In the genomic region with DNA sequence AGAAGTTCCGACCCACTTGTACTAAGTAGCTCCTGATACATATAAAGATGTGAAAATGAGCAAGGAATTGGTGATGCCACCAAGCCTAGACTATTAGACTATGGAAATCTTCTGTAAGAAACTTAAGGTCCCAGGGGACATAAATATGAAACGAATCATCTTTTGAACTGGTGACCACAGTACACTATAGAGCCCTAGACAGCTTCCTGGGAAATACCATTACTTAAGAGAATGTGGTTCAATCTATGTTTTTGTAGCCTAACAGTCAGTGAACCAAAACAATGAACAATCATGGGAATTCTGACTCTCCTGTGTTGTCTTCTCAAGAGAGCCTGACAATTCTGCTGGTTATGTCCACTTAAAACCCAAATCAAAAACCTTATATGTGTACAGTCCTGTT, we compare ENCODE assay signal across 16 cellular contexts.
DNase-seq lines count a peak whose midpoint lies in the region; ATAC-seq and TF ChIP-seq lines count a peak whose summit lies in the region.
"Had no signal": no experiment of that assay in that cellular context is flagged by ENCODE, and none has a peak within 500 bp of the region (broad histone marks: within the 10 kb centered on the region; RNA-seq: fewer than 3 reads in every experiment).

No MANE protein-coding gene starts in this region.

- H3K27ac ChIP-seq in IMR-90 (ENCODE audit: insufficient read depth, low read length) (no peak overlapping the region), brain microvascular endothelial cell (peak overlapping the region; percentile 75), muscle layer of duodenum (ENCODE audit: low read length) (peak overlapping the region; percentile 29)
- H3K27ac ChIP-seq: prostate gland had no signal

- no peak overlapping the region for H3K4me3 ChIP-seq in IMR-90 (ENCODE audit: insufficient read depth, low read depth, low read length)
- H3K4me3 ChIP-seq in brain microvascular endothelial cell (ENCODE audit: low read depth, low read length): no peak overlapping the region
- no peak overlapping the region for H3K4me3 ChIP-seq in muscle layer of duodenum (ENCODE audit: low read depth in 1 of 2, low read length in 2 of 2)
- H3K4me3 ChIP-seq: prostate gland had no signal

- H3K36me3 Mint-ChIP-seq in activated T-helper 17 cell treated with anti-CD3 and anti-CD28 coated beads, Interleukin-2, amount 50 U/mL, for 72 hours (ENCODE audit: low read depth): peaks cover 7% of the 10 kb centered on the region

- peak overlapping the region; percentile 92 for H2BK120ac ChIP-seq in IMR-90 (ENCODE audit: low read depth, low read length)

- H4K8ac ChIP-seq in IMR-90 (ENCODE audit: low read depth in 2 of 2, low read length in 2 of 2): peak overlapping the region; percentile 68 to 86; a peak in 3 of 4 replicates

- H3K14ac ChIP-seq in IMR-90 (replicated peaks; ENCODE audit: low read depth, low read length): peak overlapping the region; percentile 54

- H3K27me3 Mint-ChIP-seq in activated T-helper 17 cell treated with anti-CD3 and anti-CD28 coated beads, Interleukin-2, amount 50 U/mL, for 72 hours: no peaks in the 10 kb centered on the region

- in situ Hi-C loops in Caki2 (cut with HindIII; ENCODE audit: low pct_unique_long_range_greater_than_20kb, low sequenced_read_pairs): no loop called here
- in situ Hi-C loops in IMR-90 (cut with MboI; ENCODE audit: low sequenced_read_pairs): no loop called here
- in situ Hi-C loops in brain microvascular endothelial cell (cut with HindIII; ENCODE audit: low pct_ligation_motif_present, low sequenced_read_pairs): no loop called here

- H3K4me2 ChIP-seq in IMR-90 (ENCODE audit: low read depth, low read length): no peak overlapping the region

- H2AFZ ChIP-seq in IMR-90 (replicated peaks; ENCODE audit: low read length, poor library complexity): no peak overlapping the region

- WGBS in IMR-90 (ENCODE audit: extremely low coverage in 2 of 2, insufficient read length in 1 of 2), 2 experiments: no CpG with 5 or more reads among the region's 2 CpGs

- H3K9me3 ChIP-seq in IMR-90 (ENCODE audit: control insufficient read depth, insufficient read depth, low read length) (no peaks in the 10 kb centered on the region), muscle layer of duodenum (ENCODE audit: control insufficient read depth in 1 of 2, low read length in 2 of 2) (no peaks in the 10 kb centered on the region)
- H3K9me3 ChIP-seq: prostate gland had no signal

- H3K36me3 ChIP-seq in IMR-90 (ENCODE audit: control insufficient read depth, insufficient read depth, low read length): peaks cover 2% of the 10 kb centered on the region; the same call in 1 of the 2 replicates
- H3K36me3 ChIP-seq in brain microvascular endothelial cell (replicated peaks): peaks cover 3% of the 10 kb centered on the region
- no peaks in the 10 kb centered on the region for H3K36me3 ChIP-seq in muscle layer of duodenum (ENCODE audit: control insufficient read depth in 1 of 2, insufficient read depth in 2 of 2, low read length in 2 of 2)
- H3K36me3 ChIP-seq: prostate gland had no signal

- peaks cover 51 to 89% of the 10 kb centered on the region in 2 experiments for H3K79me1 ChIP-seq in IMR-90 (ENCODE audit: low read depth in 1 of 2, low read length in 2 of 2)

- H2BK20ac ChIP-seq in IMR-90 (ENCODE audit: low read depth, low read length): peak overlapping the region; percentile 85

- 0 out of 2 replicates have a peak overlapping the region, but pooled peaks have one; percentile 76 for H2AK5ac ChIP-seq in IMR-90 (ENCODE audit: low read depth, low read length)

- H3K18ac ChIP-seq in IMR-90 (ENCODE audit: low read depth, low read length): peak overlapping the region; percentile 94

- no peak overlapping the region for H3K27ac Mint-ChIP-seq in activated T-helper 17 cell treated with anti-CD3 and anti-CD28 coated beads, Interleukin-2, amount 50 U/mL, for 72 hours
- H3K27ac Mint-ChIP-seq: activated CD4-positive, alpha-beta T cell treated with anti-CD3 and anti-CD28 coated beads, Interleukin-2, amount 10 ng/mL, durations not matched to agents 24 days and 14 days; activated T-cell treated with anti-CD3 and anti-CD28 coated beads, Interleukin-2, amount 50 U/mL, for 72 hours; endodermal cell had no signal

- CTCF ChIA-PET in IMR-90 (lab: Yijun Ruan, JAX): interaction anchor here (1.0 kb wide), 1 partner anchor 47 kb away, joined by 3 read pairs; no protein-coding TSS in a partner anchor

- H3K4me1 ChIP-seq in IMR-90 (ENCODE audit: control insufficient read depth, insufficient read depth, low read length) (peaks cover 23% of the 10 kb centered on the region), muscle layer of duodenum (ENCODE audit: control insufficient read depth in 1 of 2, insufficient read depth in 2 of 2, low read length in 2 of 2) (peaks cover 4 to 7% of the 10 kb centered on the region in 2 donors)
- H3K4me1 ChIP-seq: prostate gland had no signal

- H3K27me3 ChIP-seq in IMR-90 (ENCODE audit: control insufficient read depth, insufficient read depth, low read length): no peaks in the 10 kb centered on the region
- H3K27me3 ChIP-seq in brain microvascular endothelial cell (replicated peaks): no peaks in the 10 kb centered on the region
- H3K27me3 ChIP-seq in muscle layer of duodenum (ENCODE audit: low read depth, low read length): no peaks in the 10 kb centered on the region

- intact Hi-C loops in IMR-90 (cut with micrococcal nuclease): loop anchor here (1.0 kb wide), 1 partner anchor 10 kb away; no protein-coding TSS in a partner anchor

- H3K4me1 Mint-ChIP-seq in activated T-helper 17 cell treated with anti-CD3 and anti-CD28 coated beads, Interleukin-2, amount 50 U/mL, for 72 hours: no peaks in the 10 kb centered on the region
- H3K4me1 Mint-ChIP-seq: activated CD4-positive, alpha-beta T cell treated with anti-CD3 and anti-CD28 coated beads, Interleukin-2, amount 10 ng/mL, durations not matched to agents 24 days and 14 days had no signal

- DNase-seq in Caki2 (ENCODE audit: low read depth): peak; percentile 37
- DNase-seq in IMR-90: peak; percentile 83
- peak; percentile 79 for DNase-seq in brain microvascular endothelial cell
- DNase-seq: activated CD4-positive, alpha-beta T cell treated with anti-CD3 and anti-CD28 coated beads, Interleukin-2, amount 10 ng/mL, durations not matched to agents 24 days and 14 days; activated T-cell treated with anti-CD3 and anti-CD28 coated beads, Interleukin-2, amount 50 U/mL, for 72 hours; aorta; C1 segment of cervical spinal cord; endodermal cell; midbrain; NCI-H2029 treated with DMSO at 0.1 percent for 48 hours had no signal

- dilution Hi-C loops in IMR-90 (cut with HindIII; ENCODE audit: low sequenced_read_pairs, unreplicated experiment): no loop called here

- no peaks in the 10 kb centered on the region for H3K9me3 Mint-ChIP-seq in activated T-helper 17 cell treated with anti-CD3 and anti-CD28 coated beads, Interleukin-2, amount 50 U/mL, for 72 hours
- H3K9me3 Mint-ChIP-seq: activated CD4-positive, alpha-beta T cell treated with anti-CD3 and anti-CD28 coated beads, Interleukin-2, amount 10 ng/mL, durations not matched to agents 24 days and 14 days; activated T-cell treated with anti-CD3 and anti-CD28 coated beads, Interleukin-2, amount 50 U/mL, for 72 hours; endodermal cell had no signal

- no peak overlapping the region for H3K4me3 Mint-ChIP-seq in activated T-helper 17 cell treated with anti-CD3 and anti-CD28 coated beads, Interleukin-2, amount 50 U/mL, for 72 hours
- H3K4me3 Mint-ChIP-seq: activated CD4-positive, alpha-beta T cell treated with anti-CD3 and anti-CD28 coated beads, Interleukin-2, amount 10 ng/mL, durations not matched to agents 24 days and 14 days; activated T-cell treated with anti-CD3 and anti-CD28 coated beads, Interleukin-2, amount 50 U/mL, for 72 hours; endodermal cell had no signal

- POLR2A ChIA-PET in IMR-90 (lab: Charles Lee; ENCODE audit: unreplicated experiment): no interaction called here

- TF ChIP-seq CTCF in IMR-90 (conservative IDR thresholded peaks at IDR 0.05; ENCODE audit: low read depth, low read length): no peak
- no peak for TF ChIP-seq CTCF in brain microvascular endothelial cell (IDR thresholded peaks at IDR 0.05; ENCODE audit: low read depth, low read length, missing control alignments)

- peak overlapping the region; percentile 88 for H4K91ac ChIP-seq in IMR-90 (ENCODE audit: insufficient read depth, low read depth, low read length)

- H3K4ac ChIP-seq in IMR-90 (ENCODE audit: low read depth, low read length): peak overlapping the region; percentile 73; the same call in 1 of the 2 replicates

- no peak overlapping the region for H2AK9ac ChIP-seq in IMR-90 (replicated peaks; ENCODE audit: low read depth, low read length, poor library complexity)

- H3K23ac ChIP-seq in IMR-90 (ENCODE audit: low read depth, low read length): peak overlapping the region; percentile 66; the same call in 1 of the 2 replicates

- H4K5ac ChIP-seq in IMR-90 (ENCODE audit: low read depth, low read length): peak overlapping the region; percentile 93; the same call in 1 of the 2 replicates

- no peak; the same call in 1 of the 2 replicates for TF ChIP-seq POLR2A in IMR-90 (IDR thresholded peaks at IDR 0.05; ENCODE audit: low read depth, low read length)

- no peak overlapping the region for H3K9ac ChIP-seq in IMR-90 (ENCODE audit: low read depth, low read length)

- H4K20me1 ChIP-seq in IMR-90 (ENCODE audit: insufficient read depth, low read length): no peaks in the 10 kb centered on the region

- no TSS peak for BruUV-seq in IMR-90 (replicated peaks; lab: Mats Ljungman, UMichigan)

- peak; percentile 56 for ATAC-seq in IMR-90 (ENCODE audit: low read depth)
- ATAC-seq in activated T-helper 17 cell treated with anti-CD3 and anti-CD28 coated beads, Interleukin-2, amount 50 U/mL, for 72 hours (replicated peaks): no peak
- no peak for ATAC-seq in HG03521 (IDR thresholded peaks at IDR 0.05; ENCODE audit: unreplicated experiment)
- no peak for ATAC-seq in HG03571 (IDR thresholded peaks at IDR 0.05; ENCODE audit: unreplicated experiment)
- no peak for ATAC-seq in HG03045 (IDR thresholded peaks at IDR 0.05; ENCODE audit: unreplicated experiment)
- ATAC-seq: activated T-cell treated with anti-CD3 and anti-CD28 coated beads, Interleukin-2, amount 50 U/mL, for 72 hours had no signal

- no peak for TF ChIP-seq RAD21 in IMR-90 (IDR thresholded peaks at IDR 0.05; ENCODE audit: low read length)

- peaks cover 21% of the 10 kb centered on the region for H3K9me1 ChIP-seq in IMR-90 (ENCODE audit: insufficient read depth, low read length)

- peak overlapping the region; percentile 98 for H2BK5ac ChIP-seq in IMR-90 (ENCODE audit: low read depth, low read length, poor library complexity, severe bottlenecking)

- no peak overlapping the region for H3K56ac ChIP-seq in IMR-90 (ENCODE audit: extremely low read depth, insufficient read depth, low read length)

- H2BK15ac ChIP-seq in IMR-90 (ENCODE audit: low read depth, low read length): peak overlapping the region; percentile 83; the same call in 1 of the 3 replicates

TF ChIP-seq in IMR-90, 13 proteins besides CTCF, POLR2A, EP300 and RAD21:
- TF ChIP-seq MAFK (IDR thresholded peaks at IDR 0.05; ENCODE audit: low read depth, low read length): no peak
- 0 out of 2 replicates have a peak, but pooled peaks have one; percentile 13 for TF ChIP-seq FOS (IDR thresholded peaks at IDR 0.05; ENCODE audit: low read depth, low read length)
TF ChIP-seq in IMR-90: peak in this region for 1.
